Comparison of ENCODE assay signal across 17 cellular contexts in genomic region chr9:95993342-95993741, GRCh38.
DNase-seq lines count a peak whose midpoint lies in the region; ATAC-seq lines count a peak whose summit lies in the region.
"Had no signal": no experiment of that assay in that cellular context is flagged by ENCODE, and none has a peak within 500 bp of the region (broad histone marks: within the 10 kb centered on the region; RNA-seq: fewer than 3 reads in every experiment).

No MANE protein-coding gene starts in this region.

- H3K4me1 Mint-ChIP-seq in activated T-cell treated with anti-CD3 and anti-CD28 coated beads, Interleukin-2, amount 50 U/mL, for 4 hours (ENCODE audit: low read depth): peaks cover 18% of the 10 kb centered on the region
- H3K4me1 Mint-ChIP-seq in activated T-cell treated with anti-CD3 and anti-CD28 coated beads, Interleukin-2, amount 50 U/mL, for 72 hours (ENCODE audit: low read depth): peaks cover 23% of the 10 kb centered on the region
- peaks cover 37% of the 10 kb centered on the region for H3K4me1 Mint-ChIP-seq in activated naive CD8-positive, alpha-beta T cell (ENCODE audit: low read depth)
- no peaks in the 10 kb centered on the region for H3K4me1 Mint-ChIP-seq in stimulated activated effector memory CD8-positive, alpha-beta T cell treated with anti-CD3 and anti-CD28 coated beads, Interleukin-12 subunit alpha, Interleukin-12 subunit beta, amount 100 ng/mL, for 72 hours

- peak; percentile 66 to 69 for ATAC-seq in activated T-cell treated with anti-CD3 and anti-CD28 coated beads, Interleukin-2, amount 50 U/mL, for 4 hours
- peak; percentile 51 to 58 for ATAC-seq in activated T-cell treated with anti-CD3 and anti-CD28 coated beads, Interleukin-2, amount 50 U/mL, for 72 hours (replicated peaks in 1 of 2)
- peak; percentile 56 for ATAC-seq in stimulated activated effector memory CD8-positive, alpha-beta T cell treated with anti-CD3 and anti-CD28 coated beads, Interleukin-12 subunit alpha, Interleukin-12 subunit beta, amount 100 ng/mL, for 72 hours
- ATAC-seq: GM12878, Panc1 had no signal

- peaks cover 26% of the 10 kb centered on the region for H3K36me3 Mint-ChIP-seq in activated T-cell treated with anti-CD3 and anti-CD28 coated beads, Interleukin-2, amount 50 U/mL, for 4 hours (ENCODE audit: insufficient read depth)
- peaks cover 1 to 4% of the 10 kb centered on the region in 2 donors for H3K36me3 Mint-ChIP-seq in activated T-cell treated with anti-CD3 and anti-CD28 coated beads, Interleukin-2, amount 50 U/mL, for 72 hours (ENCODE audit: insufficient read depth in 2 of 2)
- H3K36me3 Mint-ChIP-seq in activated naive CD8-positive, alpha-beta T cell: peaks cover 29% of the 10 kb centered on the region
- H3K36me3 Mint-ChIP-seq in stimulated activated effector memory CD8-positive, alpha-beta T cell treated with anti-CD3 and anti-CD28 coated beads, Interleukin-12 subunit alpha, Interleukin-12 subunit beta, amount 100 ng/mL, for 72 hours: no peaks in the 10 kb centered on the region

- H3K4me3 Mint-ChIP-seq in activated T-cell treated with anti-CD3 and anti-CD28 coated beads, Interleukin-2, amount 50 U/mL, for 4 hours: no peak overlapping the region
- no peak overlapping the region for H3K4me3 Mint-ChIP-seq in activated T-cell treated with anti-CD3 and anti-CD28 coated beads, Interleukin-2, amount 50 U/mL, for 72 hours
- H3K4me3 Mint-ChIP-seq in activated naive CD8-positive, alpha-beta T cell: peak overlapping the region; percentile 52
- no peak overlapping the region for H3K4me3 Mint-ChIP-seq in stimulated activated effector memory CD8-positive, alpha-beta T cell treated with anti-CD3 and anti-CD28 coated beads, Interleukin-12 subunit alpha, Interleukin-12 subunit beta, amount 100 ng/mL, for 72 hours
- H3K4me3 Mint-ChIP-seq: CD4-positive, alpha-beta memory T cell had no signal

- DNase-seq in activated T-cell treated with anti-CD3 and anti-CD28 coated beads, Interleukin-2, amount 50 U/mL, for 4 hours: no peak
- DNase-seq in activated T-cell treated with anti-CD3 and anti-CD28 coated beads, Interleukin-2, amount 50 U/mL, for 1 hour: no peak
- DNase-seq in activated T-cell treated with anti-CD3 and anti-CD28 coated beads, Interleukin-2, amount 50 U/mL, for 72 hours: peak in 1 of 2 donors; percentile 12
- no peak for DNase-seq in stimulated activated effector memory CD8-positive, alpha-beta T cell treated with anti-CD3 and anti-CD28 coated beads, Interleukin-12 subunit alpha, Interleukin-12 subunit beta, amount 100 ng/mL, for 72 hours (ENCODE audit: low spot score in 2 of 2)
- DNase-seq in NCI-H2171 (lab: John Stamatoyannopoulos, UW): no peak
- DNase-seq in NCI-H1417 (lab: John Stamatoyannopoulos, UW): no peak
- DNase-seq: CD4-positive, alpha-beta memory T cell; DND-41; IMR-90; NCI-H146; NCI-H2029 treated with DMSO at 0.1 percent for 48 hours; NCI-H345; NCI-H524; NCI-H774 had no signal

- H3K27me3 Mint-ChIP-seq in activated T-cell treated with anti-CD3 and anti-CD28 coated beads, Interleukin-2, amount 50 U/mL, for 4 hours (ENCODE audit: low read depth): no peaks in the 10 kb centered on the region
- H3K27me3 Mint-ChIP-seq in activated T-cell treated with anti-CD3 and anti-CD28 coated beads, Interleukin-2, amount 50 U/mL, for 72 hours (ENCODE audit: low read depth): no peaks in the 10 kb centered on the region
- no peaks in the 10 kb centered on the region for H3K27me3 Mint-ChIP-seq in activated naive CD8-positive, alpha-beta T cell
- H3K27me3 Mint-ChIP-seq: CD4-positive, alpha-beta memory T cell had no signal

- H3K9me3 Mint-ChIP-seq in activated T-cell treated with anti-CD3 and anti-CD28 coated beads, Interleukin-2, amount 50 U/mL, for 4 hours: no peaks in the 10 kb centered on the region
- no peaks in the 10 kb centered on the region for H3K9me3 Mint-ChIP-seq in activated T-cell treated with anti-CD3 and anti-CD28 coated beads, Interleukin-2, amount 50 U/mL, for 72 hours
- no peaks in the 10 kb centered on the region for H3K9me3 Mint-ChIP-seq in activated naive CD8-positive, alpha-beta T cell (ENCODE audit: low read depth)
- H3K9me3 Mint-ChIP-seq in stimulated activated effector memory CD8-positive, alpha-beta T cell treated with anti-CD3 and anti-CD28 coated beads, Interleukin-12 subunit alpha, Interleukin-12 subunit beta, amount 100 ng/mL, for 72 hours: no peaks in the 10 kb centered on the region

- H3K27ac Mint-ChIP-seq in activated T-cell treated with anti-CD3 and anti-CD28 coated beads, Interleukin-2, amount 50 U/mL, for 72 hours: no peak overlapping the region
- peak overlapping the region; percentile 95 for H3K27ac Mint-ChIP-seq in activated naive CD8-positive, alpha-beta T cell
- H3K27ac Mint-ChIP-seq in stimulated activated effector memory CD8-positive, alpha-beta T cell treated with anti-CD3 and anti-CD28 coated beads, Interleukin-12 subunit alpha, Interleukin-12 subunit beta, amount 100 ng/mL, for 72 hours: no peak overlapping the region
